In the genomic region with DNA sequence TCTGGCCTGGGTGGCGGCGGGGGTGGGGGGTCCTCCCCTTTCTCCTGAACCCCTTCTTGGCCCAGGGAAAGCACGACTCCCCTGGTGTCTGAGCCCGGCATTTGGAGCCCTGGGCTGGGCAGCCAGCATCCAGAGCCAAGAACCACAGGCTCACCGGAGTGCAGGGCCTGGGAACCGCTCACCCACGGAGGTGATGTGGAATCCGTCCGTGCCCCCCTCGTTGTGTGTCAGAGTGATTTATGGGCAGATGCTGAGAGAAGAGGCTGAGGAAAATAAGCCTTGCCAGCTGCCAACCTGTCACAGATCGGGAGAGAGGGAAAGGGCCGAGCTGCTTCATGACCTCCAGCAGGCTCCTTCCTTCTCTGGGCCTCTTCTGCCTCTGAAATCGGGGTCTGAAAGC, we compare ENCODE assay signal across 18 cellular contexts. TPM values are rescaled to one million over a fixed set of nuclear protein-coding genes. Genes with fewer than 3 reads are reported as not detected.
DNase-seq lines count a peak whose midpoint lies in the region; FAIRE-seq and TF ChIP-seq lines count a peak whose summit lies in the region.
"Had no signal": no experiment of that assay in that cellular context is flagged by ENCODE, and none has a peak within 500 bp of the region (broad histone marks: within the 10 kb centered on the region; RNA-seq: fewer than 3 reads in every experiment).

No MANE protein-coding gene starts in this region.

- H3F3A ChIP-seq in smooth muscle cell (ENCODE audit: low read depth), result no peaks in the 10 kb centered on the region

- H3K9ac ChIP-seq in endodermal cell (ENCODE audit: extremely low read depth, low read length, poor library complexity, severe bottlenecking), result no peak overlapping the region
- no peak overlapping the region for H3K9ac ChIP-seq in smooth muscle cell (ENCODE audit: low read depth)
- H3K9ac ChIP-seq: GM23248, KMS-11 had no signal

- H3K36me3 Mint-ChIP-seq in endodermal cell (ENCODE audit: low read depth), result no peaks in the 10 kb centered on the region

- H3K9me3 ChIP-seq in endodermal cell (ENCODE audit: control insufficient read depth, low read length) (no peaks in the 10 kb centered on the region), smooth muscle cell (replicated peaks; ENCODE audit: low read depth) (no peaks in the 10 kb centered on the region)

- H3K4me3 ChIP-seq in endodermal cell (ENCODE audit: low read length), result no peak overlapping the region
- no peak overlapping the region for H3K4me3 ChIP-seq in smooth muscle cell
- H3K4me3 ChIP-seq: GM12878, GM23248 had no signal

- 86% methylated on average over 10 to 13 of the region's 13 CpGs for WGBS in endodermal cell (ENCODE audit: insufficient coverage in 1 of 2, insufficient read length in 1 of 2), 2 experiments
- 90% methylated on average over 13 of the region's 13 CpGs for WGBS in smooth muscle cell (ENCODE audit: low lambda C conversion rate)

- H3K79me2 ChIP-seq in smooth muscle cell (ENCODE audit: low read depth), result no peaks in the 10 kb centered on the region

- no peak for FAIRE-seq in frontal cortex (lab: Jason Lieb, UNC)
- FAIRE-seq: GM12878, RCC 7860 had no signal

- H3K9me3 Mint-ChIP-seq in endodermal cell, result no peaks in the 10 kb centered on the region
- H3K9me3 Mint-ChIP-seq: T-helper 1 cell treated with Interleukin-12 subunit alpha and Interleukin-12 subunit beta and Interleukin-4 antibody, amounts not matched to agents 30 μg/mL and 1 μg/mL, for 36 hours had no signal

- peaks cover 8% of the 10 kb centered on the region for H3K4me1 Mint-ChIP-seq in endodermal cell

- no peak overlapping the region for H3K27ac Mint-ChIP-seq in endodermal cell
- H3K27ac Mint-ChIP-seq: T-helper 1 cell treated with Interleukin-12 subunit alpha and Interleukin-12 subunit beta and Interleukin-4 antibody, amounts not matched to agents 30 μg/mL and 1 μg/mL, for 36 hours had no signal

- H3K27me3 Mint-ChIP-seq in endodermal cell (ENCODE audit: insufficient read depth), result peaks cover 5% of the 10 kb centered on the region

- no peaks in the 10 kb centered on the region for H3K36me3 ChIP-seq in endodermal cell (ENCODE audit: control insufficient read depth, insufficient read depth, low read length)
- no peaks in the 10 kb centered on the region for H3K36me3 ChIP-seq in smooth muscle cell (ENCODE audit: low read depth)

- no peak overlapping the region for H3K4me2 ChIP-seq in smooth muscle cell
- H3K4me2 ChIP-seq: KMS-11 had no signal

- CTCF ChIA-PET in HEK293T (lab: Yijun Ruan, JAX), result no interaction called here

- TF ChIP-seq CTCF in endodermal cell (conservative IDR thresholded peaks at IDR 0.05) (no peak), smooth muscle cell (IDR thresholded peaks at IDR 0.05; ENCODE audit: borderline replicate concordance, insufficient read depth, poor library complexity, severe bottlenecking) (no peak)

- POLR2A ChIA-PET in HEK293T (lab: Yijun Ruan, JAX), result no interaction called here

- H3K27ac ChIP-seq in endodermal cell (ENCODE audit: low read depth, low read length) (peak overlapping the region; percentile 57), smooth muscle cell (ENCODE audit: low read depth) (no peak overlapping the region)
- H3K27ac ChIP-seq: GM23248, KMS-11 had no signal

- H3K4me1 ChIP-seq in endodermal cell (ENCODE audit: control insufficient read depth, insufficient read depth, low read length) (no peaks in the 10 kb centered on the region), smooth muscle cell (ENCODE audit: low read depth) (no peaks in the 10 kb centered on the region)

- no peak for DNase-seq in HEK293T (ENCODE audit: extremely low spot score)
- peak; percentile 51 for DNase-seq in NCI-H1694 (lab: John Stamatoyannopoulos, UW)
- DNase-seq in NCI-H69 (lab: John Stamatoyannopoulos, UW), result peak; percentile 85
- no peak for DNase-seq in endodermal cell
- no peak for DNase-seq in NOMO-1 (lab: John Stamatoyannopoulos, UW; ENCODE audit: unreplicated experiment in 2 of 2)
- DNase-seq in frontal cortex (ENCODE audit: low spot score in 2 of 2), result no peak
- DNase-seq in smooth muscle cell (lab: John Stamatoyannopoulos, UW; ENCODE audit: unreplicated experiment), result no peak
- DNase-seq: C1 segment of cervical spinal cord, GDM1, GM23248, HCEC 1CT, NCI-H187, NCI-H748 treated with DMSO at 0.1 percent for 48 hours, Right ventricle myocardium superior had no signal

- H4K20me1 ChIP-seq in smooth muscle cell (ENCODE audit: low read depth), result no peaks in the 10 kb centered on the region

- H3K27me3 ChIP-seq in endodermal cell (ENCODE audit: control insufficient read depth, insufficient read depth, low read length, poor library complexity, severe bottlenecking) (no peaks in the 10 kb centered on the region), smooth muscle cell (ENCODE audit: low read depth) (no peaks in the 10 kb centered on the region)

- H2AFZ ChIP-seq in smooth muscle cell (ENCODE audit: low read depth), result no peak overlapping the region
- H2AFZ ChIP-seq: GM23248 had no signal

- no peak overlapping the region for H3K4me3 Mint-ChIP-seq in endodermal cell
- H3K4me3 Mint-ChIP-seq: T-helper 1 cell treated with Interleukin-12 subunit alpha and Interleukin-12 subunit beta and Interleukin-4 antibody, amounts not matched to agents 30 μg/mL and 1 μg/mL, for 36 hours had no signal

TF ChIP-seq in HEK293T, 16 proteins besides CTCF, POLR2A, EP300 and RAD21:
- TF ChIP-seq, protein P1, sequence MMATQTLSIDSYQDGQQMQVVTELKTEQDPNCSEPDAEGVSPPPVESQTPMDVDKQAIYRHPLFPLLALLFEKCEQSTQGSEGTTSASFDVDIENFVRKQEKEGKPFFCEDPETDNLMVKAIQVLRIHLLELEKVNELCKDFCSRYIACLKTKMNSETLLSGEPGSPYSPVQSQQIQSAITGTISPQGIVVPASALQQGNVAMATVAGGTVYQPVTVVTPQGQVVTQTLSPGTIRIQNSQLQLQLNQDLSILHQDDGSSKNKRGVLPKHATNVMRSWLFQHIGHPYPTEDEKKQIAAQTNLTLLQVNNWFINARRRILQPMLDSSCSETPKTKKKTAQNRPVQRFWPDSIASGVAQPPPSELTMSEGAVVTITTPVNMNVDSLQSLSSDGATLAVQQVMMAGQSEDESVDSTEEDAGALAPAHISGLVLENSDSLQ (IDR thresholded peaks at IDR 0.05), result peak; percentile 37; the same call in 1 of the 2 replicates
- TF ChIP-seq ARNT (IDR thresholded peaks at IDR 0.05), result no peak

RNA-seq across cellular contexts. Expression of gene WNT11, which starts 33.7 kb away (rescaled TPM):
- total RNA-seq in endodermal cell (under 1 TPM; 0.53 to 0.62 TPM), frontal cortex (5.7 TPM), smooth muscle cell (6.8 and 13.5 TPM in 2 replicates)
- polyA plus RNA-seq in endodermal cell (2013, experiment 1 of 2), result 0.85 TPM
- polyA plus RNA-seq in endodermal cell (2013, experiment 2 of 2), result 0.37 TPM
- polyA plus RNA-seq in smooth muscle cell, result 9.4 and 12.1 TPM in 2 replicates
- total RNA-seq: GM12878, GM23248 had no signal
- polyA plus RNA-seq: GM23248 had no signal

Comparison
In these comparisons a context has a peak if more than half of its experiments do, and no peak if none do; other contexts are left out.
1. DNase-seq: peak in NCI-H1694 (single experiment) and NCI-H69 (single experiment); none in HEK293T (single experiment), endodermal cell (single experiment), NOMO-1 (0 of 2), frontal cortex (0 of 2) and smooth muscle cell (single experiment).